Comparison of ENCODE assay signal across 25 cellular contexts in genomic region chr4:40330536-40330935, GRCh38. TPM values are rescaled to one million over a fixed set of nuclear protein-coding genes. Genes with fewer than 3 reads are reported as not detected.
DNase-seq lines count a peak whose midpoint lies in the region; ATAC-seq, FAIRE-seq and TF ChIP-seq lines count a peak whose summit lies in the region.
"Had no signal": no experiment of that assay in that cellular context is flagged by ENCODE, and none has a peak within 500 bp of the region (broad histone marks: within the 10 kb centered on the region; RNA-seq: fewer than 3 reads in every experiment).

No MANE protein-coding gene starts in this region.

- no peaks in the 10 kb centered on the region for H3K36me3 ChIP-seq in WERI-Rb-1

- no peak overlapping the region for H3K4me2 ChIP-seq in A549

- ATAC-seq in A549 (no peak), left lobe of liver (peak; percentile 3)

- CTCF ChIA-PET in A549 (lab: Yijun Ruan, JAX) = interaction anchor here (0.5 to 3.1 kb wide), 3 partner anchors 11 to 225 kb away, joined by 4 to 11 read pairs (median 4); no protein-coding TSS in a partner anchor

- WGBS in A549 (ENCODE audit: missing lambda C conversion rate) = 86% methylated on average over 7 of the region's 7 CpGs

- H3K27me3 ChIP-seq in WERI-Rb-1 (ENCODE audit: insufficient read depth, low read depth, severe bottlenecking) = no peaks in the 10 kb centered on the region

- FAIRE-seq in A549 (lab: Jason Lieb, UNC) (no peak), RCC 7860 (lab: Jason Lieb, UNC) (no peak)

- POLR2A ChIA-PET in A549 (lab: Yijun Ruan, JAX) = no interaction called here

- no peak for TF ChIP-seq RAD21 in A549 (conservative IDR thresholded peaks at IDR 0.05 in 1 of 2, IDR thresholded peaks at IDR 0.05 in 1 of 2)

- no peak for DNase-seq in A549 (ENCODE audit: low read depth in 1 of 2, low spot score in 1 of 2)
- DNase-seq in WERI-Rb-1 = no peak
- DNase-seq in left lobe of liver (ENCODE audit: low spot score) = no peak
- peak; percentile 17 for DNase-seq in stimulated activated CD8-positive, alpha-beta memory T cell treated with anti-CD3 and anti-CD28 coated beads, Interleukin-4, amount 100 ng/mL, for 48 hours
- DNase-seq in NCI-H128 (lab: John Stamatoyannopoulos, UW; ENCODE audit: unreplicated experiment) = no peak
- DNase-seq in ecto neural progenitor cell (ENCODE audit: low spot score) = no peak
- no peak for DNase-seq in RCC 7860 (ENCODE audit: low spot score)
- no peak for DNase-seq in activated T-cell treated with anti-CD3 and anti-CD28 coated beads, Interleukin-2, amount 50 U/mL, for 48 hours
- DNase-seq: Caco-2; CD4-positive, alpha-beta memory T cell; DMS 273 treated with DMSO at 0.1 percent for 48 hours; DMS79 treated with DMSO at 0.1 percent for 48 hours; GM23248; HCEC 1CT; MV-4-11; NCI-H1417; NCI-H1694 treated with DMSO at 0.1 percent for 48 hours; NCI-H2081 treated with DMSO at 0.1 percent for 48 hours; NCI-H2171 treated with DMSO at 0.1 percent for 48 hours; NCI-H446; NCI-H526; OCI-M1; Right ventricle myocardium superior had no signal

- H3K4me3 ChIP-seq in A549 (no peak overlapping the region), WERI-Rb-1 (ENCODE audit: low read depth, low read length) (no peak overlapping the region)
- H3K4me3 ChIP-seq: GM23248 had no signal

- no peaks in the 10 kb centered on the region for H3K9me3 ChIP-seq in A549
- no peaks in the 10 kb centered on the region for H3K9me3 ChIP-seq in WERI-Rb-1 (ENCODE audit: severe bottlenecking)
- H3K9me3 ChIP-seq: Caco-2 had no signal

- TF ChIP-seq POLR2A in A549 (IDR thresholded peaks at IDR 0.05; ENCODE audit: low read length) = no peak

- TF ChIP-seq EP300 in A549 (IDR thresholded peaks at IDR 0.05) = no peak

- peaks cover 57% of the 10 kb centered on the region for H3K4me1 ChIP-seq in A549
- H3K4me1 ChIP-seq: Caco-2 had no signal

- H3K27ac ChIP-seq in A549 = peak overlapping the region; percentile 24 to 71; a peak in 4 of 6 replicates
- peak overlapping the region; percentile 34 for H3K27ac ChIP-seq in WERI-Rb-1
- H3K27ac ChIP-seq: GM23248 had no signal

- TF ChIP-seq CTCF in A549 (IDR thresholded peaks at IDR 0.05) (no peak), WERI-Rb-1 (IDR thresholded peaks at IDR 0.05; ENCODE audit: low read depth, low read length) (no peak)

TF ChIP-seq in A549, 52 proteins besides CTCF, POLR2A, EP300 and RAD21:
- TF ChIP-seq BHLHE40 (IDR thresholded peaks at IDR 0.05; ENCODE audit: low read depth, low read length) (no peak), CHD2 (IDR thresholded peaks at IDR 0.05; ENCODE audit: low read length, partially characterized antibody) (no peak)

RNA-seq across cellular contexts. Expression of gene CHRNA9, which starts 4.6 kb away (rescaled TPM):
- polyA plus RNA-seq in A549 (2011; rRNA removed) (1.6 and 1.9 TPM in 2 replicates), A549 (2017; fragmentation: RNase III; extraction: RNeasy Plus Mini Kit Qiagen cat#74134 plus additional on column Dnase treatment) (0.54 to 2.0 TPM (median 1.3 TPM) in 3 replicates)
- polyA plus RNA-seq in A549 (2012; cell fraction: cytosol; rRNA removed) = 0.36 and 0.70 TPM in 2 replicates
- 0.32 and 0.83 TPM in 2 replicates for polyA plus RNA-seq in A549 (2012; cell fraction: nucleus; rRNA removed)
- 1.2 and 2.7 TPM in 2 replicates for polyA minus RNA-seq in A549 (2011; rRNA and poly(A)+ RNA removed)
- not detected for total RNA-seq in left lobe of liver
- total RNA-seq: Caco-2; CD4-positive, alpha-beta memory T cell; Right ventricle myocardium superior; SK-MEL-5 had no signal
- polyA plus RNA-seq: CD4-positive, alpha-beta memory T cell; IgD-negative memory B cell had no signal
